In genomic region chr2:163943403-163944356, GRCh38 we compare ENCODE assay signal across 18 cellular contexts.
DNase-seq lines count a peak whose midpoint lies in the region; ATAC-seq and TF ChIP-seq lines count a peak whose summit lies in the region.
"Had no signal": no experiment of that assay in that cellular context is flagged by ENCODE, and none has a peak within 500 bp of the region (broad histone marks: within the 10 kb centered on the region; RNA-seq: fewer than 3 reads in every experiment).

No MANE protein-coding gene starts in this region.

- H3K36me3 ChIP-seq in smooth muscle cell (ENCODE audit: low read depth) (no peaks in the 10 kb centered on the region), mucosa of descending colon (ENCODE audit: low read depth) (no peaks in the 10 kb centered on the region)
- H3K36me3 ChIP-seq: BE2C, left lung, prostate gland, spleen had no signal

- peak overlapping the region; percentile 29 for H2AFZ ChIP-seq in smooth muscle cell (ENCODE audit: low read depth)

- ATAC-seq in HG03354 (IDR thresholded peaks at IDR 0.05; ENCODE audit: poor library complexity, severe bottlenecking, unreplicated experiment) (no peak), mucosa of descending colon (no peak)
- ATAC-seq: left lung; stimulated activated effector memory CD8-positive, alpha-beta T cell treated with anti-CD3 and anti-CD28 coated beads, Interleukin-12 subunit alpha, Interleukin-12 subunit beta, amount 100 ng/mL, for 72 hours had no signal

- H3K4me1 ChIP-seq in smooth muscle cell (ENCODE audit: low read depth): peaks cover 12% of the 10 kb centered on the region
- no peaks in the 10 kb centered on the region for H3K4me1 ChIP-seq in mucosa of descending colon (ENCODE audit: low read depth)
- H3K4me1 ChIP-seq: BE2C, left lung, prostate gland, spleen had no signal

- H3K27ac Mint-ChIP-seq in CD14-positive monocyte: no peak overlapping the region
- H3K27ac Mint-ChIP-seq: activated T-helper 2 cell treated with anti-CD3 and anti-CD28 coated beads, Interferon-gamma antibody, Interleukin-2, Interleukin-4, amounts not matched to agents 10 μg/mL and 5 μg/mL and 100 μg/mL, durations not matched to agents 14 hours and 24 hours and 36 hours; naive B cell; stimulated activated effector memory CD8-positive, alpha-beta T cell treated with anti-CD3 and anti-CD28 coated beads, Interleukin-12 subunit alpha, Interleukin-12 subunit beta, amount 100 ng/mL, for 72 hours had no signal

- TF ChIP-seq CTCF in smooth muscle cell (IDR thresholded peaks at IDR 0.05; ENCODE audit: borderline replicate concordance, insufficient read depth, poor library complexity, severe bottlenecking) (no peak), CD14-positive monocyte (IDR thresholded peaks at IDR 0.05) (no peak), mucosa of descending colon (IDR thresholded peaks at IDR 0.05) (no peak)

- H3K4me2 ChIP-seq in smooth muscle cell: no peak overlapping the region

- no peaks in the 10 kb centered on the region for H3K79me2 ChIP-seq in smooth muscle cell (ENCODE audit: low read depth)

- H3K4me1 Mint-ChIP-seq in CD14-positive monocyte: no peaks in the 10 kb centered on the region
- H3K4me1 Mint-ChIP-seq: naive B cell; stimulated activated effector memory CD8-positive, alpha-beta T cell treated with anti-CD3 and anti-CD28 coated beads, Interleukin-12 subunit alpha, Interleukin-12 subunit beta, amount 100 ng/mL, for 72 hours had no signal

- H3K36me3 Mint-ChIP-seq in CD14-positive monocyte: no peaks in the 10 kb centered on the region
- H3K36me3 Mint-ChIP-seq: naive B cell; stimulated activated effector memory CD8-positive, alpha-beta T cell treated with anti-CD3 and anti-CD28 coated beads, Interleukin-12 subunit alpha, Interleukin-12 subunit beta, amount 100 ng/mL, for 72 hours had no signal

- H3K9ac ChIP-seq in smooth muscle cell (ENCODE audit: low read depth): peak overlapping the region; percentile 1

- H3K27ac ChIP-seq in cingulate gyrus (ENCODE audit: low read depth, low read length): peak overlapping the region; percentile 85
- H3K27ac ChIP-seq in smooth muscle cell (ENCODE audit: low read depth): peak overlapping the region; percentile 32
- H3K27ac ChIP-seq: left lung, prostate gland, spleen had no signal

- no peak overlapping the region for H3K4me3 Mint-ChIP-seq in CD14-positive monocyte
- H3K4me3 Mint-ChIP-seq: naive B cell; stimulated activated effector memory CD8-positive, alpha-beta T cell treated with anti-CD3 and anti-CD28 coated beads, Interleukin-12 subunit alpha, Interleukin-12 subunit beta, amount 100 ng/mL, for 72 hours had no signal

- H4K20me1 ChIP-seq in smooth muscle cell (ENCODE audit: low read depth): no peaks in the 10 kb centered on the region

- H3K27me3 Mint-ChIP-seq in CD14-positive monocyte (ENCODE audit: low read depth in 3 of 3): no peaks in the 10 kb centered on the region
- H3K27me3 Mint-ChIP-seq: naive B cell had no signal

- no peaks in the 10 kb centered on the region for H3K27me3 ChIP-seq in smooth muscle cell (ENCODE audit: low read depth)
- H3K27me3 ChIP-seq: BE2C, left lung, spleen had no signal

- intact Hi-C loops in CD14-positive monocyte (cut with micrococcal nuclease) (no loop called here), mucosa of descending colon (cut with DNase I, micrococcal nuclease) (no loop called here)

- no peaks in the 10 kb centered on the region for H3F3A ChIP-seq in smooth muscle cell (ENCODE audit: low read depth)

- peaks cover 0 to 4% (median 0%) of the 10 kb centered on the region in 7 donors for H3K9me3 Mint-ChIP-seq in CD14-positive monocyte
- H3K9me3 Mint-ChIP-seq: activated T-helper 2 cell treated with anti-CD3 and anti-CD28 coated beads, Interferon-gamma antibody, Interleukin-2, Interleukin-4, amounts not matched to agents 10 μg/mL and 5 μg/mL and 100 μg/mL, durations not matched to agents 14 hours and 24 hours and 36 hours had no signal

- DNase-seq in HuH-7.5 (ENCODE audit: low spot score) (peak; percentile 15), inferior parietal cortex (ENCODE audit: extremely low spot score) (peak; percentile 80), smooth muscle cell (lab: John Stamatoyannopoulos, UW; ENCODE audit: unreplicated experiment) (no peak), CD14-positive monocyte (ENCODE audit: low spot score) (no peak), activated gamma-delta T cell (lab: John Stamatoyannopoulos, UW) (no peak), mucosa of descending colon (no peak)
- DNase-seq: BE2C, DMS 273 treated with DMSO at 0.1 percent for 48 hours, left lung, naive B cell, Right ventricle myocardium superior, spleen, trophoblast cell had no signal

- no peaks in the 10 kb centered on the region for H3K9me3 ChIP-seq in smooth muscle cell (replicated peaks; ENCODE audit: low read depth)
- no peaks in the 10 kb centered on the region for H3K9me3 ChIP-seq in mucosa of descending colon
- H3K9me3 ChIP-seq: BE2C, left lung, prostate gland, spleen had no signal

- no peak overlapping the region for H3K4me3 ChIP-seq in smooth muscle cell
- H3K4me3 ChIP-seq in mucosa of descending colon: no peak overlapping the region
- H3K4me3 ChIP-seq: left lung, prostate gland, spleen had no signal

- WGBS in smooth muscle cell (ENCODE audit: low lambda C conversion rate): 63% methylated on average over 9 of the region's 9 CpGs

Comparison
In these comparisons a context has a peak if more than half of its experiments do, and no peak if none do; other contexts are left out.
1. DNase-seq: peak in HuH-7.5 (single experiment) and inferior parietal cortex (single experiment); none in smooth muscle cell (single experiment), CD14-positive monocyte (single experiment), activated gamma-delta T cell (single experiment) and mucosa of descending colon (0 of 3).